ENCODE assay signal across 8 cellular contexts in genomic region chr11:46121328-46121723, GRCh38. TPM values are rescaled to one million over a fixed set of nuclear protein-coding genes. Genes with fewer than 3 reads are reported as not detected.
A peak's percentile ranks its signal among the peaks of the same experiment; 100 is the strongest.
DNase-seq lines count a peak whose midpoint lies in the region; FAIRE-seq and TF ChIP-seq lines count a peak whose summit lies in the region.

PHF21A (minus strand) TSS chr11:46121454; CDS start chr11:46084219, 37,235 bp downstream.

- WGBS in testis, 2 donors: 0 to 1% methylated on average over 4 to 36 of the region's 49 CpGs

- H3K4me1 ChIP-seq in Loucy (ENCODE audit: insufficient read depth, low read length, poor library complexity, severe bottlenecking) (peaks cover 31% of the 10 kb centered on the region), SJCRH30 (peaks cover 3% of the 10 kb centered on the region; the same call in 1 of the 2 replicates), testis (peaks cover 18% of the 10 kb centered on the region)

- H3F3A ChIP-seq in Loucy (ENCODE audit: low read depth): peaks cover 13% of the 10 kb centered on the region

- peak within 1 kb of the TSS; percentile 95 for H3K4me3 ChIP-seq in Loucy (ENCODE audit: low read length, poor library complexity, severe bottlenecking)
- H3K4me3 ChIP-seq in SJCRH30: peak within 1 kb of the TSS; percentile 72
- H3K4me3 ChIP-seq in testis: peak within 1 kb of the TSS; percentile 75 to 76

- DNase-seq in EL (peak; percentile 95), GOT3 (lab: John Stamatoyannopoulos, UW) (peak; percentile 67), SJCRH30 (peak; percentile 89 to 90), frontal cortex (ENCODE audit: low spot score in 2 of 2) (peak; percentile 84 to 90), non-pigmented ciliary epithelial cell (ENCODE audit: low read depth) (peak; percentile 60), testis (peak; percentile 92)
- DNase-seq in activated gamma-delta T cell treated with anti-CD3 and anti-CD28 coated beads, Interleukin-2, amount 50 U/mL, for 16 hours (ENCODE audit: low read depth): peak; percentile 78

- H3K27me3 ChIP-seq in Loucy (ENCODE audit: insufficient read depth, low read length, poor library complexity, severe bottlenecking) (no peaks in the 10 kb centered on the region), SJCRH30 (no peaks in the 10 kb centered on the region), testis (no peaks in the 10 kb centered on the region)

- H3K9ac ChIP-seq in Loucy (ENCODE audit: low read depth, low read length, poor library complexity, severe bottlenecking): peak within 1 kb of the TSS; percentile 90

- no peaks in the 10 kb centered on the region for H3K9me3 ChIP-seq in Loucy (ENCODE audit: insufficient read depth, low read depth, low read length)
- H3K9me3 ChIP-seq in SJCRH30 (replicated peaks): no peaks in the 10 kb centered on the region
- no peaks in the 10 kb centered on the region for H3K9me3 ChIP-seq in testis

- H4K20me1 ChIP-seq in Loucy (ENCODE audit: insufficient read depth, low read length, poor library complexity, severe bottlenecking): peaks cover 29% of the 10 kb centered on the region

- intact Hi-C loops in testis (cut with DNase I; ENCODE audit: low total_unique reads): no loop called here

- H2AFZ ChIP-seq in Loucy (ENCODE audit: low read length): peak within 1 kb of the TSS; percentile 89

- TF ChIP-seq CTCF in Loucy (conservative IDR thresholded peaks at IDR 0.05; ENCODE audit: low read length) (no peak), testis (IDR thresholded peaks at IDR 0.05) (no peak)

- no peak for FAIRE-seq in frontal cortex (lab: Jason Lieb, UNC)

- no peak for TF ChIP-seq POLR2A in testis (IDR thresholded peaks at IDR 0.05)

- peak within 1 kb of the TSS; percentile 90 for H3K4me2 ChIP-seq in Loucy (ENCODE audit: low read depth, low read length, poor library complexity, severe bottlenecking)

- H3K36me3 ChIP-seq in Loucy (ENCODE audit: insufficient read depth, low read length) (no peaks in the 10 kb centered on the region), SJCRH30 (no peaks in the 10 kb centered on the region), testis (ENCODE audit: low read depth, missing control alignments) (no peaks in the 10 kb centered on the region)

- peaks cover 39% of the 10 kb centered on the region for H3K79me2 ChIP-seq in Loucy (ENCODE audit: insufficient read depth, low read length)

- H3K27ac ChIP-seq in SJCRH30 (peak within 1 kb of the TSS; percentile 20; the same call in 1 of the 2 replicates), testis (peak within 1 kb of the TSS; percentile 91 to 96)

- no peaks in the 10 kb centered on the region for H3K9me2 ChIP-seq in Loucy (replicated peaks; ENCODE audit: low read depth, low read length)

RNA-seq across cellular contexts. Expression of gene PHF21A, which starts in this region (rescaled TPM):
- 12.8 and 17.3 TPM in 2 replicates for total RNA-seq in SJCRH30 (2014; rRNA removed; shearing (Covaris generic))
- total RNA-seq in frontal cortex (28.9 TPM), testis (10 to 100 TPM; 53.5 to 83.2 TPM)
- polyA plus RNA-seq in testis (ENCODE audit: insufficient read depth, low read depth, low replicate concordance): 56.6 TPM

Comparison
In these comparisons a context has a peak if more than half of its experiments do, and no peak if none do; other contexts are left out.
1. Peak in every context shown above with its lines: DNase-seq, H3K4me3 ChIP-seq and H3K27ac ChIP-seq.